ENCODE assay signal across 30 cellular contexts in genomic region chr17:29828676-29829291, GRCh38.
A peak's percentile ranks its signal among the peaks of the same experiment; 100 is the strongest.
DNase-seq lines count a peak whose midpoint lies in the region; ATAC-seq, FAIRE-seq and TF ChIP-seq lines count a peak whose summit lies in the region.
"Had no signal": no experiment of that assay in that cellular context is flagged by ENCODE, and none has a peak within 500 bp of the region (broad histone marks: within the 10 kb centered on the region; RNA-seq: fewer than 3 reads in every experiment).

No MANE protein-coding gene starts in this region.

- H3K36me3 Mint-ChIP-seq in activated T-cell treated with anti-CD3 and anti-CD28 coated beads, Interleukin-2, amount 50 U/mL, for 24 hours (ENCODE audit: low read depth), result no peaks in the 10 kb centered on the region
- H3K36me3 Mint-ChIP-seq in activated T-cell treated with anti-CD3 and anti-CD28 coated beads, Interleukin-2, amount 50 U/mL, for 4 hours (ENCODE audit: insufficient read depth), result peaks cover 4% of the 10 kb centered on the region
- no peaks in the 10 kb centered on the region for H3K36me3 Mint-ChIP-seq in endothelial cell (ENCODE audit: low read depth, unreplicated experiment)

- ATAC-seq in activated T-cell treated with anti-CD3 and anti-CD28 coated beads, Interleukin-2, amount 50 U/mL, for 4 hours, result no peak
- ATAC-seq: esophagus mucosa, HCT116, left ventricle myocardium superior, Panc1, right lobe of liver had no signal

- peak overlapping the region; percentile 54 for H3K27ac Mint-ChIP-seq in activated T-cell treated with anti-CD3 and anti-CD28 coated beads, Interleukin-2, amount 50 U/mL, for 24 hours
- H3K27ac Mint-ChIP-seq in endothelial cell (ENCODE audit: unreplicated experiment), result peak overlapping the region; percentile 61
- H3K27ac Mint-ChIP-seq: progenitor cell of endocrine pancreas had no signal

- no peaks in the 10 kb centered on the region for H3K27me3 Mint-ChIP-seq in activated T-cell treated with anti-CD3 and anti-CD28 coated beads, Interleukin-2, amount 50 U/mL, for 24 hours
- no peaks in the 10 kb centered on the region for H3K27me3 Mint-ChIP-seq in activated T-cell treated with anti-CD3 and anti-CD28 coated beads, Interleukin-2, amount 50 U/mL, for 4 hours (ENCODE audit: low read depth)
- H3K27me3 Mint-ChIP-seq in endothelial cell (ENCODE audit: unreplicated experiment), result no peaks in the 10 kb centered on the region
- H3K27me3 Mint-ChIP-seq: progenitor cell of endocrine pancreas had no signal

- H3K4me3 Mint-ChIP-seq in activated T-cell treated with anti-CD3 and anti-CD28 coated beads, Interleukin-2, amount 50 U/mL, for 24 hours, result no peak overlapping the region
- no peak overlapping the region for H3K4me3 Mint-ChIP-seq in activated T-cell treated with anti-CD3 and anti-CD28 coated beads, Interleukin-2, amount 50 U/mL, for 4 hours
- no peak overlapping the region for H3K4me3 Mint-ChIP-seq in endothelial cell (ENCODE audit: unreplicated experiment)

- peaks cover 41% of the 10 kb centered on the region for H3K4me1 Mint-ChIP-seq in activated T-cell treated with anti-CD3 and anti-CD28 coated beads, Interleukin-2, amount 50 U/mL, for 24 hours (ENCODE audit: low read depth)
- peaks cover 28% of the 10 kb centered on the region for H3K4me1 Mint-ChIP-seq in activated T-cell treated with anti-CD3 and anti-CD28 coated beads, Interleukin-2, amount 50 U/mL, for 4 hours (ENCODE audit: low read depth)
- H3K4me1 Mint-ChIP-seq in endothelial cell (ENCODE audit: unreplicated experiment), result peaks cover 14% of the 10 kb centered on the region

- no peak for FAIRE-seq in GM19239 (lab: Jason Lieb, UNC)
- FAIRE-seq: keratinocyte had no signal

- no peak for TF ChIP-seq CTCF in endothelial cell (IDR thresholded peaks at IDR 0.05; ENCODE audit: unreplicated experiment)

- no peaks in the 10 kb centered on the region for H3K9me3 Mint-ChIP-seq in activated T-cell treated with anti-CD3 and anti-CD28 coated beads, Interleukin-2, amount 50 U/mL, for 24 hours
- H3K9me3 Mint-ChIP-seq in activated T-cell treated with anti-CD3 and anti-CD28 coated beads, Interleukin-2, amount 50 U/mL, for 4 hours, result no peaks in the 10 kb centered on the region
- H3K9me3 Mint-ChIP-seq in endothelial cell (ENCODE audit: unreplicated experiment), result no peaks in the 10 kb centered on the region

- no peak for DNase-seq in activated T-cell treated with anti-CD3 and anti-CD28 coated beads, Interleukin-2, amount 50 U/mL, for 24 hours
- no peak for DNase-seq in activated T-cell treated with anti-CD3 and anti-CD28 coated beads, Interleukin-2, amount 50 U/mL, for 4 hours
- DNase-seq in NCI-H1436 (lab: John Stamatoyannopoulos, UW) (peak; percentile 16), endothelial cell (ENCODE audit: low spot score) (no peak), UCSD-AML1 (lab: John Stamatoyannopoulos, UW; ENCODE audit: unreplicated experiment) (no peak), GM19239 (ENCODE audit: insufficient read length, low spot score) (no peak), RKO (ENCODE audit: low spot score) (no peak)
- DNase-seq: activated CD4-positive, alpha-beta T cell treated with anti-CD3 and anti-CD28 coated beads, Interleukin-2, amount 50 U/mL, for 1 hour; activated gamma-delta T cell; activated T-cell treated with anti-CD3 and anti-CD28 coated beads, Interleukin-2, amount 50 U/mL, for 1 hour; central memory CD4-positive, alpha-beta T cell; COR-L47; cortex of kidney; Karpas-422; left ventricle myocardium superior; NCI-H1694 treated with DMSO at 0.1 percent for 48 hours; NCI-H524 treated with DMSO at 0.1 percent for 48 hours; right lobe of liver; SHP77 treated with DMSO at 0.1 percent for 48 hours; stimulated activated CD4-positive, alpha-beta T cell treated with anti-CD3 and anti-CD28 coated beads, Interleukin-2, amount 100 ng/mL, for 48 hours; stomach; T-helper 9 cell; thyroid gland; uterus; WERI-Rb-1 had no signal
